ENCODE assay signal across 27 cellular contexts in genomic region chr7:97685952-97686351, GRCh38. TPM values are rescaled to one million over a fixed set of nuclear protein-coding genes. Genes with fewer than 3 reads are reported as not detected.
"Had no signal": no experiment of that assay in that cellular context is flagged by ENCODE, and none has a peak within 500 bp of the region (broad histone marks: within the 10 kb centered on the region; RNA-seq: fewer than 3 reads in every experiment).

No MANE protein-coding gene starts in this region.

- H3K9me3 ChIP-seq: stomach, suprapubic skin, testis, thoracic aorta, thyroid gland, tibial artery, tibial nerve, transverse colon, upper lobe of left lung, upper lobe of right lung, uterus, vagina had no signal

- H3K36me3 ChIP-seq: stomach, suprapubic skin, thoracic aorta, thyroid gland, tibial artery, tibial nerve, transverse colon, upper lobe of left lung, upper lobe of right lung, uterus, vagina had no signal

- ATAC-seq: stimulated activated effector memory CD8-positive, alpha-beta T cell treated with anti-CD3 and anti-CD28 coated beads, Interleukin-12 subunit alpha, Interleukin-12 subunit beta, amount 100 ng/mL, for 72 hours; stimulated activated memory B cell treated with anti-CD40 and anti-IgM and Interleukin-4, amounts not matched to agents 10 μg/mL and 1 μg/mL and 100 μg/mL, for 72 hours; stimulated activated naive B cell treated with anti-CD40 and anti-IgM and Interleukin-4, amounts not matched to agents 10 μg/mL and 1 μg/mL and 100 μg/mL, for 72 hours; stimulated activated naive CD8-positive, alpha-beta T cell treated with anti-CD3 and anti-CD28 coated beads, Interleukin-15, amount 100 ng/mL, for 72 hours; stimulated activated naive CD8-positive, alpha-beta T cell treated with anti-CD3 and anti-CD28 coated beads, Interleukin-15, Interleukin-2, amounts not matched to agents 100 U/mL and 50 U/mL, for 24 hours; upper lobe of right lung had no signal

- FAIRE-seq: urothelium cell line had no signal

- H3K4me3 ChIP-seq: stomach, suprapubic skin, testis, thoracic aorta, thyroid gland, tibial artery, tibial nerve, transverse colon, upper lobe of left lung, upper lobe of right lung, uterus, vagina had no signal

- H3K4me1 ChIP-seq: stomach, suprapubic skin, testis, thyroid gland, tibial artery, tibial nerve, transverse colon, upper lobe of left lung, upper lobe of right lung, uterus, vagina had no signal

- DNase-seq: stimulated activated CD4-positive, alpha-beta T cell treated with anti-CD3 and anti-CD28 coated beads, Interleukin-2, amount 100 ng/mL, for 48 hours; stimulated activated CD4-positive, alpha-beta T cell treated with anti-CD3 and anti-CD28 coated beads, Interleukin-4, amount 100 ng/mL, for 1 hour; stimulated activated CD4-positive, alpha-beta T cell treated with anti-CD3 and anti-CD28 coated beads, Interleukin-4, amount 100 ng/mL, for 24 hours; stimulated activated CD4-positive, alpha-beta T cell treated with anti-CD3 and anti-CD28 coated beads, Interleukin-4, amount 100 ng/mL, for 4 hours; stimulated activated CD8-positive, alpha-beta memory T cell treated with anti-CD3 and anti-CD28 coated beads, Interleukin-4, amount 100 ng/mL, for 48 hours; stimulated activated naive B cell treated with anti-CD40 and anti-IgM and Interleukin-4, amounts not matched to agents 10 μg/mL and 1 μg/mL and 100 μg/mL, for 72 hours; stimulated activated naive CD4-positive, alpha-beta T cell; stimulated activated naive CD4-positive, alpha-beta T cell treated with Interleukin-2 at 50 U/mL for 16 hours; stimulated activated naive CD8-positive, alpha-beta T cell treated with anti-CD3 and anti-CD28 coated beads, Interleukin-15, amount 100 ng/mL, for 72 hours; stimulated activated naive CD8-positive, alpha-beta T cell treated with anti-CD3 and anti-CD28 coated beads, Interleukin-15, Interleukin-2, amounts not matched to agents 100 U/mL and 50 U/mL, for 24 hours; stomach; substantia nigra; testis; thyroid gland; tibial artery; transverse colon; trophoblast cell; upper lobe of left lung; upper lobe of right lung; uterus had no signal

- H3K27me3 ChIP-seq: stomach, suprapubic skin, testis, thyroid gland, tibial artery, tibial nerve, transverse colon, upper lobe of left lung, upper lobe of right lung, uterus, vagina had no signal

- H3K27ac ChIP-seq: stomach, suprapubic skin, testis, thoracic aorta, thyroid gland, tibial artery, tibial nerve, transverse colon, upper lobe of left lung, upper lobe of right lung, uterus, vagina had no signal

RNA-seq across cellular contexts. Expression of gene TAC1, which starts 45.9 kb away (rescaled TPM):
- total RNA-seq: upper lobe of right lung had no signal
